Comparison of ENCODE assay signal across 19 cellular contexts in the genomic region with DNA sequence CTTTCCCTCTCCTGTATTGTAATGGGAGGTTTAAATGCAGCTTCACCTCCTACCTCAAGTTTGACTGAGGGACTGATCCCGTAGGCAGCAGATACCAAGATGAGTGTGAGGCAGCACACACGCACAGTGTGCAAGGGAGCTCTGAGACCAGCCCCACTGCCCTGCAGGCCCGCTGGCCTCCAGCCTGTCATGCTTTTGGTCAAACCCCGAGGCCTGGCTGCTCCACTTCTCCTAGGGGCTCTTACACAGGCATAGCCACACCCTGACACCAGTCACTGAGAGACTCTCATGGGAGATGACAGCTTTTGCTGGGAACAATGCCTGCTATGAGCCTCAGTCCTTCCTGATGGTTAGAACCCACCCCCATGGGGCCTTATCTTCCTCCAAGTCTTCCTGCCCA. TPM values are rescaled to one million over a fixed set of nuclear protein-coding genes. Genes with fewer than 3 reads are reported as not detected.
"Had no signal": no experiment of that assay in that cellular context is flagged by ENCODE, and none has a peak within 500 bp of the region (broad histone marks: within the 10 kb centered on the region; RNA-seq: fewer than 3 reads in every experiment).

No MANE protein-coding gene starts in this region.

- ATAC-seq: foreskin keratinocyte; left cardiac atrium; naive thymus-derived CD4-positive, alpha-beta T cell; sciatic nerve had no signal

- H3K4me1 Mint-ChIP-seq: naive thymus-derived CD4-positive, alpha-beta T cell; nephron progenitor cell had no signal

- H3K27ac Mint-ChIP-seq: naive thymus-derived CD4-positive, alpha-beta T cell; nephron progenitor cell had no signal

- H3K4me3 Mint-ChIP-seq: naive thymus-derived CD4-positive, alpha-beta T cell; nephron progenitor cell had no signal

- H3K36me3 Mint-ChIP-seq: naive thymus-derived CD4-positive, alpha-beta T cell had no signal

- DNase-seq: esophagus squamous epithelium; foreskin keratinocyte; kidney; left cardiac atrium; left ventricle myocardium superior; mammary epithelial cell; naive thymus-derived CD4-positive, alpha-beta T cell; stimulated activated CD4-positive, alpha-beta T cell treated with anti-CD3 and anti-CD28 coated beads, Interleukin-12 subunit alpha, Interleukin-12 subunit beta, amount 100 ng/mL, for 4 hours; stimulated activated naive CD4-positive, alpha-beta T cell treated with Interleukin-2 at 50 U/mL for 16 hours; trophoblast cell had no signal

- H3K9me3 Mint-ChIP-seq: naive thymus-derived CD4-positive, alpha-beta T cell; nephron progenitor cell had no signal

RNA-seq across cellular contexts. Expression of a gene that starts 27.6 kb away (rescaled TPM):
- total RNA-seq: chondrocyte; epithelial cell of proximal tubule; esophagus squamous epithelium; foreskin keratinocyte; hepatocyte; kidney; left cardiac atrium; left ventricle myocardium superior; mammary epithelial cell; mesenteric fat pad; mononuclear cell; naive thymus-derived CD4-positive, alpha-beta T cell; omental fat pad; pulmonary artery endothelial cell; sciatic nerve had no signal
